ENCODE assay signal across 14 cellular contexts in genomic region chr19:5631511-5632240, GRCh38. TPM values are rescaled to one million over a fixed set of nuclear protein-coding genes. Genes with fewer than 3 reads are reported as not detected.
DNase-seq lines count a peak whose midpoint lies in the region; ATAC-seq and TF ChIP-seq lines count a peak whose summit lies in the region.
"Had no signal": no experiment of that assay in that cellular context is flagged by ENCODE, and none has a peak within 500 bp of the region (broad histone marks: within the 10 kb centered on the region; RNA-seq: fewer than 3 reads in every experiment).

No MANE protein-coding gene starts in this region.

- no peak for ATAC-seq in CD4-positive, CD25-positive, alpha-beta regulatory T cell (ENCODE audit: low read depth in 2 of 2)
- no peak for ATAC-seq in WTC11
- ATAC-seq in Right ventricle myocardium superior (ENCODE audit: poor library complexity) = peak; percentile 24

- H3K36me3 Mint-ChIP-seq in CD4-positive, CD25-positive, alpha-beta regulatory T cell = peaks cover 27% of the 10 kb centered on the region
- H3K36me3 Mint-ChIP-seq in WTC11 = peaks cover 27% of the 10 kb centered on the region

- intact Hi-C loops in Right ventricle myocardium superior (cut with DNase I) = no loop called here

- H3K9me3 ChIP-seq in CD4-positive, CD25-positive, alpha-beta regulatory T cell (ENCODE audit: control insufficient read depth in 2 of 2, low read length in 2 of 2) = no peaks in the 10 kb centered on the region
- H3K9me3 ChIP-seq in parathyroid adenoma (ENCODE audit: control insufficient read depth, low read length) (no peaks in the 10 kb centered on the region), SJCRH30 (replicated peaks) (no peaks in the 10 kb centered on the region)
- H3K9me3 ChIP-seq: BLaER1 had no signal

- no peak overlapping the region for H3K4me3 ChIP-seq in CD4-positive, CD25-positive, alpha-beta regulatory T cell (ENCODE audit: low read depth, low read length)
- peak overlapping the region; percentile 25 for H3K4me3 ChIP-seq in parathyroid adenoma (ENCODE audit: low read depth, low read length)
- no peak overlapping the region for H3K4me3 ChIP-seq in SJCRH30
- H3K4me3 ChIP-seq: BLaER1 had no signal

- H3K27me3 ChIP-seq in CD4-positive, CD25-positive, alpha-beta regulatory T cell (ENCODE audit: control insufficient read depth, insufficient read depth, low read length) = no peaks in the 10 kb centered on the region
- H3K27me3 ChIP-seq in parathyroid adenoma (ENCODE audit: control insufficient read depth, insufficient read depth, low read length) = no peaks in the 10 kb centered on the region
- no peaks in the 10 kb centered on the region for H3K27me3 ChIP-seq in SJCRH30
- H3K27me3 ChIP-seq: BLaER1 had no signal

- DNase-seq in CD4-positive, CD25-positive, alpha-beta regulatory T cell = no peak
- no peak for DNase-seq in WTC11 (ENCODE audit: low spot score)
- no peak for DNase-seq in Right ventricle myocardium superior
- DNase-seq in G401 (ENCODE audit: low spot score) = no peak
- DNase-seq in D341Med (ENCODE audit: low spot score) = no peak
- no peak for DNase-seq in NK-92 (lab: John Stamatoyannopoulos, UW; ENCODE audit: unreplicated experiment)
- no peak for DNase-seq in SJCRH30
- DNase-seq: activated gamma-delta T cell; effector CD8-positive, alpha-beta T cell; NCI-H446; stimulated activated naive CD4-positive, alpha-beta T cell treated with Interleukin-2 at 50 U/mL for 16 hours; WERI-Rb-1 had no signal

- in situ Hi-C loops in G401 (cut with HindIII; ENCODE audit: low sequenced_read_pairs) = no loop called here

- peak overlapping the region; percentile 27 for H2AFZ ChIP-seq in parathyroid adenoma

- TF ChIP-seq CTCF in WTC11 (IDR thresholded peaks at IDR 0.05) (no peak), parathyroid adenoma (IDR thresholded peaks at IDR 0.05) (no peak)

- H3K79me2 ChIP-seq in parathyroid adenoma = peaks cover 72% of the 10 kb centered on the region

- H3K9me3 Mint-ChIP-seq in CD4-positive, CD25-positive, alpha-beta regulatory T cell = no peaks in the 10 kb centered on the region
- H3K9me3 Mint-ChIP-seq in WTC11 = no peaks in the 10 kb centered on the region

- peak overlapping the region; percentile 1 to 75 (median 58) for H3K4me3 Mint-ChIP-seq in CD4-positive, CD25-positive, alpha-beta regulatory T cell
- H3K4me3 Mint-ChIP-seq in WTC11 = no peak overlapping the region

- H3K9ac ChIP-seq in parathyroid adenoma = no peak overlapping the region
- H3K9ac ChIP-seq: BLaER1 had no signal

- H3K27ac Mint-ChIP-seq in CD4-positive, CD25-positive, alpha-beta regulatory T cell = peak overlapping the region; percentile 33 to 63 (median 40)
- peak overlapping the region; percentile 64 for H3K27ac Mint-ChIP-seq in WTC11

- H3K4me1 ChIP-seq in CD4-positive, CD25-positive, alpha-beta regulatory T cell (ENCODE audit: control insufficient read depth, insufficient read depth, low read length, poor library complexity, severe bottlenecking) = peaks cover 50% of the 10 kb centered on the region
- H3K4me1 ChIP-seq in parathyroid adenoma (peaks cover 28% of the 10 kb centered on the region), SJCRH30 (no peaks in the 10 kb centered on the region)

- no peaks in the 10 kb centered on the region for H3K27me3 Mint-ChIP-seq in CD4-positive, CD25-positive, alpha-beta regulatory T cell
- H3K27me3 Mint-ChIP-seq in WTC11 (ENCODE audit: low read depth) = no peaks in the 10 kb centered on the region

- CTCF ChIA-PET in WTC11 (lab: Charles Lee) = no interaction called here

- peak overlapping the region; percentile 54 for H3K4me2 ChIP-seq in parathyroid adenoma (ENCODE audit: low read length)
- H3K4me2 ChIP-seq: BLaER1 had no signal

- no peak overlapping the region for H3K27ac ChIP-seq in CD4-positive, CD25-positive, alpha-beta regulatory T cell (ENCODE audit: insufficient read depth, low read length, poor library complexity, severe bottlenecking)
- H3K27ac ChIP-seq in parathyroid adenoma = peak overlapping the region; percentile 77
- no peak overlapping the region for H3K27ac ChIP-seq in SJCRH30
- H3K27ac ChIP-seq: BLaER1, WERI-Rb-1 had no signal

- POLR2A ChIA-PET in WTC11 (lab: Charles Lee) = no interaction called here

- peaks cover 26 to 89% (median 66%) of the 10 kb centered on the region in 4 donors for H3K4me1 Mint-ChIP-seq in CD4-positive, CD25-positive, alpha-beta regulatory T cell
- peaks cover 7% of the 10 kb centered on the region for H3K4me1 Mint-ChIP-seq in WTC11

- peaks cover 57% of the 10 kb centered on the region for H3K36me3 ChIP-seq in CD4-positive, CD25-positive, alpha-beta regulatory T cell (ENCODE audit: control insufficient read depth, insufficient read depth, low read length)
- H3K36me3 ChIP-seq in parathyroid adenoma (ENCODE audit: control insufficient read depth, insufficient read depth, low read length) = no peaks in the 10 kb centered on the region
- H3K36me3 ChIP-seq in SJCRH30 = peaks cover 75% of the 10 kb centered on the region

TF ChIP-seq in WTC11, 78 proteins besides CTCF, POLR2A, EP300 and RAD21:
- TF ChIP-seq MXD4 (CRISPR knock-in tag; IDR thresholded peaks at IDR 0.05; ENCODE audit: borderline replicate concordance) (no peak), ATF2 (CRISPR knock-in tag; IDR thresholded peaks at IDR 0.05; ENCODE audit: borderline replicate concordance, low read depth) (no peak)

RNA-seq across cellular contexts. Expression of gene SAFB, which starts 8.8 kb away (rescaled TPM):
- total RNA-seq in CD4-positive, CD25-positive, alpha-beta regulatory T cell = 204 TPM
- 10 to 100 TPM; 36.9 to 56.2 (median 45.9) TPM for polyA plus RNA-seq in CD4-positive, CD25-positive, alpha-beta regulatory T cell
- total RNA-seq in WTC11 (2021) = 106 to 141 TPM (median 110 TPM) in 3 replicates
- 61.9 TPM for total RNA-seq in Right ventricle myocardium superior
- 43.8 and 65.7 TPM in 2 replicates for total RNA-seq in G401 (2014; rRNA removed; shearing (Covaris generic))
- 78.9 and 106 TPM in 2 replicates for total RNA-seq in SJCRH30 (2014; rRNA removed; shearing (Covaris generic))

RNA-seq across cellular contexts. Expression of gene SAFB2, which starts 9.1 kb away (rescaled TPM):
- 271 TPM for total RNA-seq in CD4-positive, CD25-positive, alpha-beta regulatory T cell
- polyA plus RNA-seq in CD4-positive, CD25-positive, alpha-beta regulatory T cell = 10 to 100 TPM; 23.0 to 26.1 (median 23.3) TPM
- total RNA-seq in WTC11 (2021) (70.0 to 100 TPM (median 77.8 TPM) in 3 replicates), Right ventricle myocardium superior (48.7 TPM)
- total RNA-seq in G401 (2014; rRNA removed; shearing (Covaris generic)) = 6.0 and 13.7 TPM in 2 replicates
- total RNA-seq in SJCRH30 (2014; rRNA removed; shearing (Covaris generic)) = 32.6 and 41.8 TPM in 2 replicates

RNA-seq across cellular contexts. Expression of gene MICOS13, which starts 48.6 kb away (rescaled TPM):
- 21.2 TPM for total RNA-seq in CD4-positive, CD25-positive, alpha-beta regulatory T cell
- 100 to 1,000 TPM in 2 of 4 donors, 10 to 100 TPM in 2; 90.6 to 110 (median 100) TPM for polyA plus RNA-seq in CD4-positive, CD25-positive, alpha-beta regulatory T cell
- 30.0 to 32.8 TPM (median 32.5 TPM) in 3 replicates for total RNA-seq in WTC11 (2021)
- 165 TPM for total RNA-seq in Right ventricle myocardium superior
- total RNA-seq in G401 (2014; rRNA removed; shearing (Covaris generic)) = 36.5 and 74.5 TPM in 2 replicates
- total RNA-seq in SJCRH30 (2014; rRNA removed; shearing (Covaris generic)) = 33.0 and 45.6 TPM in 2 replicates

RNA-seq across cellular contexts. Expression of gene HSD11B1L, which starts 49.2 kb away (rescaled TPM):
- 2.4 TPM for total RNA-seq in CD4-positive, CD25-positive, alpha-beta regulatory T cell
- polyA plus RNA-seq in CD4-positive, CD25-positive, alpha-beta regulatory T cell = 1 to 10 TPM; 1.8 to 3.0 (median 2.3) TPM
- 11.8 to 19.1 TPM (median 15.5 TPM) in 3 replicates for total RNA-seq in WTC11 (2021)
- 3.5 TPM for total RNA-seq in Right ventricle myocardium superior
- 15.1 and 18.8 TPM in 2 replicates for total RNA-seq in G401 (2014; rRNA removed; shearing (Covaris generic))
- 0.89 and 1.3 TPM in 2 replicates for total RNA-seq in SJCRH30 (2014; rRNA removed; shearing (Covaris generic))

RNA-seq across cellular contexts. Expression of gene RPL36, which starts 58.4 kb away (rescaled TPM):
- total RNA-seq in CD4-positive, CD25-positive, alpha-beta regulatory T cell = 984 TPM
- polyA plus RNA-seq in CD4-positive, CD25-positive, alpha-beta regulatory T cell = 1,000 to 10,000 TPM; 1,952 to 2,703 (median 2,229) TPM
- total RNA-seq in WTC11 (2021) = 1,080 to 1,240 TPM (median 1,178 TPM) in 3 replicates
- 367 TPM for total RNA-seq in Right ventricle myocardium superior
- 758 and 1,281 TPM in 2 replicates for total RNA-seq in G401 (2014; rRNA removed; shearing (Covaris generic))
- total RNA-seq in SJCRH30 (2014; rRNA removed; shearing (Covaris generic)) = 510 and 695 TPM in 2 replicates
